Comparison of ENCODE assay signal across 21 cellular contexts in the genomic region with DNA sequence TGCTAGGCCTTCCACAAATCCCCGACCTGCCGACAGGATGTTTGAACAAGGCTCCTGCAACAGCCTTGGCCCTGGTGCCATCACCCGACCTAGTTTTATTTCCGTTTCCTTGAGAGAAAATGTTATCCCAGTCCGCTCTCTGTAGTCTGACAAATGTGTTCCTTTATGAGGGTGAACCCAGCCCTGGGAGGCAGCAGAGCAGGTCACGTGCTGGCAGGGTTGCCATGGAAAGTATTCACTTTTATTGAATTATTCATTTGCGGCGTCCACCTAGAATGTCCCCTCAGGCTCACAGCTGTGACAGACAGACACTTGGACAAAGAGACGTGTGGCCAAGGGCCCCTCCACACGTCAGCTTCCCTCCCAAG.
"Had no signal": no experiment of that assay in that cellular context is flagged by ENCODE, and none has a peak within 500 bp of the region (broad histone marks: within the 10 kb centered on the region; RNA-seq: fewer than 3 reads in every experiment).

No MANE protein-coding gene starts in this region.

- H3K9ac ChIP-seq: parathyroid adenoma had no signal

- H3K36me3 ChIP-seq: breast epithelium, esophagus squamous epithelium, spleen, suprapubic skin, tibial artery had no signal

- H3K9me3 ChIP-seq: breast epithelium, esophagus squamous epithelium, spleen, suprapubic skin, tibial artery had no signal

- H3K4me1 ChIP-seq: breast epithelium, esophagus squamous epithelium, parathyroid adenoma, suprapubic skin had no signal

- H3K4me3 ChIP-seq: breast epithelium, esophagus squamous epithelium, spleen, suprapubic skin, tibial artery had no signal

- DNase-seq: activated CD4-positive, alpha-beta T cell treated with anti-CD3 and anti-CD28 coated beads, Interleukin-2, amount 50 U/mL, for 1 hour; activated CD8-positive, alpha-beta T cell treated with anti-CD3 and anti-CD28 coated beads for 36 hours; activated gamma-delta T cell treated with Interleukin-2 at 50 U/mL for 16 hours; activated naive CD4-positive, alpha-beta T cell treated with anti-CD3 and anti-CD28 coated beads, Interleukin-2, amount 50 U/mL, for 16 hours; activated T-cell treated with anti-CD3 and anti-CD28 coated beads, Interleukin-2, amount 50 U/mL, for 4 hours; amniotic stem cell; central memory CD4-positive, alpha-beta T cell; esophagus squamous epithelium; left ventricle myocardium superior; occipital lobe; right cardiac atrium; spleen; stimulated activated naive CD4-positive, alpha-beta T cell; T-helper 9 cell; tibial artery had no signal

- H3K4me1 Mint-ChIP-seq: activated T-helper 17 cell treated with anti-CD3 and anti-CD28 coated beads, Interleukin-2, amount 50 U/mL, for 72 hours had no signal

- H2AFZ ChIP-seq: parathyroid adenoma had no signal

- H3K9me3 Mint-ChIP-seq: activated CD8-positive, alpha-beta T cell treated with anti-CD3 and anti-CD28 coated beads for 36 hours; activated T-cell treated with anti-CD3 and anti-CD28 coated beads, Interleukin-2, amount 50 U/mL, for 4 hours; activated T-helper 17 cell treated with anti-CD3 and anti-CD28 coated beads, Interleukin-2, amount 50 U/mL, for 72 hours; nephron; T-helper 1 cell treated with Interleukin-12 subunit alpha and Interleukin-12 subunit beta and Interleukin-4 antibody, amounts not matched to agents 30 μg/mL and 1 μg/mL, for 36 hours had no signal

- H3K79me2 ChIP-seq: parathyroid adenoma had no signal

- H3K27ac ChIP-seq: breast epithelium, esophagus squamous epithelium, parathyroid adenoma, spleen, suprapubic skin, tibial artery had no signal

- H3K27ac Mint-ChIP-seq: activated CD8-positive, alpha-beta T cell treated with anti-CD3 and anti-CD28 coated beads for 36 hours; activated T-helper 17 cell treated with anti-CD3 and anti-CD28 coated beads, Interleukin-2, amount 50 U/mL, for 72 hours; T-helper 1 cell treated with Interleukin-12 subunit alpha and Interleukin-12 subunit beta and Interleukin-4 antibody, amounts not matched to agents 30 μg/mL and 1 μg/mL, for 36 hours had no signal

- ATAC-seq: activated CD8-positive, alpha-beta T cell treated with anti-CD3 and anti-CD28 coated beads for 36 hours; activated T-cell treated with anti-CD3 and anti-CD28 coated beads, Interleukin-2, amount 50 U/mL, for 4 hours; activated T-helper 17 cell treated with anti-CD3 and anti-CD28 coated beads, Interleukin-2, amount 50 U/mL, for 72 hours; left ventricle myocardium superior; right cardiac atrium had no signal

- H3K4me3 Mint-ChIP-seq: activated CD8-positive, alpha-beta T cell treated with anti-CD3 and anti-CD28 coated beads for 36 hours; activated T-cell treated with anti-CD3 and anti-CD28 coated beads, Interleukin-2, amount 50 U/mL, for 4 hours; activated T-helper 17 cell treated with anti-CD3 and anti-CD28 coated beads, Interleukin-2, amount 50 U/mL, for 72 hours; nephron; T-helper 1 cell treated with Interleukin-12 subunit alpha and Interleukin-12 subunit beta and Interleukin-4 antibody, amounts not matched to agents 30 μg/mL and 1 μg/mL, for 36 hours had no signal
